24 cellular contexts compared by ENCODE assay signal in the genomic region with DNA sequence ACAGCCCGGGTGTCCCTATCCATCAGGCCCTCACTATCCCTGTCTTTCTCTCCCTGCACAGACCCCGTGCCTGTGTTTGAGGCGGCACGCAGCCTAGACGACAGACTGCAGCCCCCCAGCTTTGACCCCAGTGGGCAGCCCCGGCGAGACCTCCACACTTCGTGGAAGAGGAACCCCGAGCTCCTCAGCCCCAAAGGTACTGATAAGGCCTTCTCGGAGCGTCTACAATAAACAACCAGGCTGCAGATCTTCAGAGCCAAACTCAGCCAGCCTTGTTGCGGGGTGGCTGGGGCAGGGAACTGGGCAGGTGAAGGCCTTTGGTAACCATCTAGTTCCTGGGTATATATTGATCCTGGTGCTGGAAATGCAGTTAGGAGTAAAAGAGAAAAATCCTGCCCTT.
"Had no signal": no experiment of that assay in that cellular context is flagged by ENCODE, and none has a peak within 500 bp of the region (broad histone marks: within the 10 kb centered on the region; RNA-seq: fewer than 3 reads in every experiment).

No MANE protein-coding gene starts in this region.

- DNase-seq: dermis blood vessel endothelial cell; dorsolateral prefrontal cortex; effector CD4-positive, alpha-beta T cell; effector memory CD4-positive, alpha-beta T cell; foreskin keratinocyte; heart left ventricle; hypothalamus; left cardiac atrium; left ventricle myocardium superior; lower lobe of right lung; mesendoderm; mucosa of descending colon; naive B cell had no signal

- H3K9me3 ChIP-seq: mucosa of descending colon had no signal

- H3K36me3 Mint-ChIP-seq: memory B cell, naive B cell had no signal

- H3K27ac ChIP-seq: coronary artery, dorsolateral prefrontal cortex, esophagus muscularis mucosa, foreskin keratinocyte, gastroesophageal sphincter, heart left ventricle, hepatocyte, left lung, lower lobe of right lung had no signal

- H3K79me2 ChIP-seq: hepatocyte had no signal

- H2AFZ ChIP-seq: hepatocyte had no signal

- H3K4me1 ChIP-seq: esophagus muscularis mucosa, foreskin keratinocyte, gastroesophageal sphincter, heart left ventricle, left lung, lower lobe of right lung had no signal

- H3K36me3 ChIP-seq: esophagus muscularis mucosa, gastroesophageal sphincter, heart left ventricle, left lung, lower lobe of right lung had no signal

- H3K4me3 Mint-ChIP-seq: memory B cell, naive B cell had no signal

- H3K9me3 Mint-ChIP-seq: memory B cell had no signal

- H3K27ac Mint-ChIP-seq: memory B cell had no signal

- H3K4me2 ChIP-seq: hepatocyte had no signal

- H3K27me3 ChIP-seq: dorsolateral prefrontal cortex, foreskin keratinocyte, heart left ventricle, hepatocyte had no signal

- H3K4me1 Mint-ChIP-seq: memory B cell, naive B cell had no signal

- FAIRE-seq: colon, endothelial cell of umbilical vein, frontal cortex, islet of Langerhans, keratinocyte had no signal

- H3K4me3 ChIP-seq: coronary artery, dorsolateral prefrontal cortex, esophagus muscularis mucosa, gastroesophageal sphincter, heart left ventricle, hepatocyte, left lung, lower lobe of right lung, mucosa of descending colon had no signal
